27 cellular contexts compared by ENCODE assay signal in genomic region chr20:17372831-17373440, GRCh38.
DNase-seq lines count a peak whose midpoint lies in the region; FAIRE-seq and TF ChIP-seq lines count a peak whose summit lies in the region.
"Had no signal": no experiment of that assay in that cellular context is flagged by ENCODE, and none has a peak within 500 bp of the region (broad histone marks: within the 10 kb centered on the region; RNA-seq: fewer than 3 reads in every experiment).

No MANE protein-coding gene starts in this region.

- no peak overlapping the region for H3K9ac ChIP-seq in endodermal cell (ENCODE audit: extremely low read depth, low read length, poor library complexity, severe bottlenecking)
- H3K9ac ChIP-seq: BLaER1 had no signal

- H3K27me3 Mint-ChIP-seq in endodermal cell (ENCODE audit: insufficient read depth), result peaks cover 50% of the 10 kb centered on the region

- no peaks in the 10 kb centered on the region for H3K9me3 ChIP-seq in endodermal cell (ENCODE audit: control insufficient read depth, low read length)
- H3K9me3 ChIP-seq: BE2C, BLaER1 had no signal

- peaks cover 13% of the 10 kb centered on the region for H3K4me1 Mint-ChIP-seq in endodermal cell
- H3K4me1 Mint-ChIP-seq: CD14-positive monocyte; CD4-positive, alpha-beta memory T cell; CD4-positive, CD25-positive, alpha-beta regulatory T cell; CD8-positive, alpha-beta memory T cell had no signal

- H3K27ac ChIP-seq in endodermal cell (ENCODE audit: low read depth, low read length), result no peak overlapping the region
- H3K27ac ChIP-seq: BLaER1 had no signal

- WGBS in endodermal cell (ENCODE audit: insufficient coverage in 1 of 2, insufficient read length in 1 of 2), 2 experiments, result 69 to 70% methylated on average over 4 to 6 of the region's 6 CpGs

- no peak for TF ChIP-seq CTCF in endodermal cell (conservative IDR thresholded peaks at IDR 0.05)

- H3K4me3 ChIP-seq in endodermal cell (ENCODE audit: low read length), result no peak overlapping the region
- H3K4me3 ChIP-seq: BLaER1, GM12878 had no signal

- peak; percentile 65 for DNase-seq in NCI-H69 (lab: John Stamatoyannopoulos, UW)
- DNase-seq in endodermal cell, result peak; percentile 89
- no peak for DNase-seq in effector CD4-positive, alpha-beta T cell
- DNase-seq in activated effector memory CD4-positive, alpha-beta T cell treated with anti-CD3 and anti-CD28 coated beads, Interleukin-2, amount 50 U/mL, for 16 hours, result no peak
- no peak for DNase-seq in NOMO-1 (lab: John Stamatoyannopoulos, UW; ENCODE audit: unreplicated experiment in 2 of 2)
- DNase-seq: 8988T; ACHN; BE2C; C1 segment of cervical spinal cord; CD4-positive, alpha-beta memory T cell; CD4-positive, CD25-positive, alpha-beta regulatory T cell; CD8-positive, alpha-beta memory T cell; COR-L47; DMS 273 treated with DMSO at 0.1 percent for 48 hours; DMS153; DMS53; DMS79; DND-41; EL; GDM1 had no signal

- no peaks in the 10 kb centered on the region for H3K36me3 ChIP-seq in endodermal cell (ENCODE audit: control insufficient read depth, insufficient read depth, low read length)
- H3K36me3 ChIP-seq: BE2C, BLaER1 had no signal

- peaks cover 16% of the 10 kb centered on the region for H3K27me3 ChIP-seq in endodermal cell (ENCODE audit: control insufficient read depth, insufficient read depth, low read length, poor library complexity, severe bottlenecking)
- H3K27me3 ChIP-seq: BE2C, BLaER1 had no signal

- H3K27ac Mint-ChIP-seq in endodermal cell, result no peak overlapping the region
- H3K27ac Mint-ChIP-seq: CD14-positive monocyte; CD4-positive, alpha-beta memory T cell; CD4-positive, CD25-positive, alpha-beta regulatory T cell; CD8-positive, alpha-beta memory T cell had no signal

- FAIRE-seq in islet of Langerhans (lab: Jason Lieb, UNC), result peak; percentile 72
- FAIRE-seq: A204.1, GM12878, GM12892, GM19239 had no signal

- H3K36me3 Mint-ChIP-seq in endodermal cell (ENCODE audit: low read depth), result no peaks in the 10 kb centered on the region
- H3K36me3 Mint-ChIP-seq: CD14-positive monocyte; CD4-positive, alpha-beta memory T cell; CD4-positive, CD25-positive, alpha-beta regulatory T cell; CD8-positive, alpha-beta memory T cell had no signal

- no peaks in the 10 kb centered on the region for H3K4me1 ChIP-seq in endodermal cell (ENCODE audit: control insufficient read depth, insufficient read depth, low read length)
- H3K4me1 ChIP-seq: BE2C, BLaER1 had no signal

- no peak overlapping the region for H3K4me3 Mint-ChIP-seq in endodermal cell
- H3K4me3 Mint-ChIP-seq: CD14-positive monocyte; CD4-positive, alpha-beta memory T cell; CD4-positive, CD25-positive, alpha-beta regulatory T cell; CD8-positive, alpha-beta memory T cell had no signal

- H3K9me3 Mint-ChIP-seq in endodermal cell, result no peaks in the 10 kb centered on the region
- H3K9me3 Mint-ChIP-seq: CD4-positive, alpha-beta memory T cell; CD8-positive, alpha-beta memory T cell had no signal

Comparison
In these comparisons a context has a peak if more than half of its experiments do, and no peak if none do; other contexts are left out.
1. DNase-seq: peak in NCI-H69 (single experiment) and endodermal cell (single experiment); none in effector CD4-positive, alpha-beta T cell (single experiment), activated effector memory CD4-positive, alpha-beta T cell treated with anti-CD3 and anti-CD28 coated beads, Interleukin-2, amount 50 U/mL, for 16 hours (single experiment) and NOMO-1 (0 of 2).